25 cellular contexts compared by ENCODE assay signal in genomic region chr14:105212541-105213305, GRCh38. TPM values are rescaled to one million over a fixed set of nuclear protein-coding genes. Genes with fewer than 3 reads are reported as not detected.
A peak's percentile ranks its signal among the peaks of the same experiment; 100 is the strongest.
DNase-seq lines count a peak whose midpoint lies in the region; TF ChIP-seq lines count a peak whose summit lies in the region.
"Had no signal": no experiment of that assay in that cellular context is flagged by ENCODE, and none has a peak within 500 bp of the region (broad histone marks: within the 10 kb centered on the region; RNA-seq: fewer than 3 reads in every experiment).

No MANE protein-coding gene starts in this region.

- H3K36me3 Mint-ChIP-seq in endodermal cell (ENCODE audit: low read depth): peaks cover 18% of the 10 kb centered on the region
- H3K36me3 Mint-ChIP-seq: activated CD8-positive, alpha-beta memory T cell treated with anti-CD3 and anti-CD28 coated beads, Interleukin-2, amount 10 ng/mL, durations not matched to agents 7 days and 5 days had no signal

- H3K27me3 ChIP-seq in endodermal cell (ENCODE audit: control insufficient read depth, insufficient read depth, low read length, poor library complexity, severe bottlenecking): no peaks in the 10 kb centered on the region
- H3K27me3 ChIP-seq: gastroesophageal sphincter, sigmoid colon, vagina had no signal

- no peak overlapping the region for H3K4me3 ChIP-seq in endodermal cell (ENCODE audit: low read length)
- H3K4me3 ChIP-seq: gastroesophageal sphincter, GM12878, sigmoid colon, vagina had no signal

- no peak overlapping the region for H3K27ac Mint-ChIP-seq in endodermal cell
- H3K27ac Mint-ChIP-seq: activated CD8-positive, alpha-beta memory T cell treated with anti-CD3 and anti-CD28 coated beads, Interleukin-2, amount 10 ng/mL, durations not matched to agents 7 days and 5 days; stimulated activated naive CD8-positive, alpha-beta T cell treated with anti-CD3 and anti-CD28 coated beads, Interleukin-15, amount 100 ng/mL, for 72 hours had no signal

- H3K9me3 Mint-ChIP-seq in endodermal cell: no peaks in the 10 kb centered on the region
- H3K9me3 Mint-ChIP-seq: stimulated activated naive CD8-positive, alpha-beta T cell treated with anti-CD3 and anti-CD28 coated beads, Interleukin-15, amount 100 ng/mL, for 72 hours had no signal

- H3K9me3 ChIP-seq in endodermal cell (ENCODE audit: control insufficient read depth, low read length): no peaks in the 10 kb centered on the region
- H3K9me3 ChIP-seq: gastroesophageal sphincter, sigmoid colon, vagina had no signal

- no peaks in the 10 kb centered on the region for H3K4me1 ChIP-seq in endodermal cell (ENCODE audit: control insufficient read depth, insufficient read depth, low read length)
- H3K4me1 ChIP-seq: sigmoid colon, vagina had no signal

- H3K9ac ChIP-seq in endodermal cell (ENCODE audit: extremely low read depth, low read length, poor library complexity, severe bottlenecking): no peak overlapping the region

- 83 to 86% methylated on average over 16 to 18 of the region's 18 CpGs for WGBS in endodermal cell (ENCODE audit: insufficient coverage in 1 of 2, insufficient read length in 1 of 2), 2 experiments

- TF ChIP-seq CTCF in endodermal cell (conservative IDR thresholded peaks at IDR 0.05): no peak

- no peaks in the 10 kb centered on the region for H3K36me3 ChIP-seq in endodermal cell (ENCODE audit: control insufficient read depth, insufficient read depth, low read length)

- no peaks in the 10 kb centered on the region for H3K27me3 Mint-ChIP-seq in endodermal cell (ENCODE audit: insufficient read depth)
- H3K27me3 Mint-ChIP-seq: activated CD8-positive, alpha-beta memory T cell treated with anti-CD3 and anti-CD28 coated beads, Interleukin-2, amount 10 ng/mL, durations not matched to agents 7 days and 5 days; progenitor cell of endocrine pancreas; stimulated activated naive CD8-positive, alpha-beta T cell treated with anti-CD3 and anti-CD28 coated beads, Interleukin-15, amount 100 ng/mL, for 72 hours had no signal

- no peaks in the 10 kb centered on the region for H3K4me1 Mint-ChIP-seq in endodermal cell
- H3K4me1 Mint-ChIP-seq: activated CD8-positive, alpha-beta memory T cell treated with anti-CD3 and anti-CD28 coated beads, Interleukin-2, amount 10 ng/mL, durations not matched to agents 7 days and 5 days; stimulated activated naive CD8-positive, alpha-beta T cell treated with anti-CD3 and anti-CD28 coated beads, Interleukin-15, amount 100 ng/mL, for 72 hours had no signal

- H3K27ac ChIP-seq in endodermal cell (ENCODE audit: low read depth, low read length): peak overlapping the region; percentile 66
- H3K27ac ChIP-seq: gastroesophageal sphincter, sigmoid colon, vagina had no signal

- H3K4me3 Mint-ChIP-seq in endodermal cell: no peak overlapping the region
- H3K4me3 Mint-ChIP-seq: activated CD8-positive, alpha-beta memory T cell treated with anti-CD3 and anti-CD28 coated beads, Interleukin-2, amount 10 ng/mL, durations not matched to agents 7 days and 5 days; stimulated activated naive CD8-positive, alpha-beta T cell treated with anti-CD3 and anti-CD28 coated beads, Interleukin-15, amount 100 ng/mL, for 72 hours had no signal

- DNase-seq in NCI-H2227 (lab: John Stamatoyannopoulos, UW; ENCODE audit: unreplicated experiment): peak; percentile 25
- no peak for DNase-seq in NCI-H2227 treated with DMSO at 0.1 percent for 48 hours (lab: John Stamatoyannopoulos, UW)
- DNase-seq in NCI-H146 treated with DMSO at 0.1 percent for 48 hours (lab: John Stamatoyannopoulos, UW; ENCODE audit: unreplicated experiment): peak; percentile 82
- DNase-seq in endodermal cell: no peak
- DNase-seq in AG08395 (ENCODE audit: low spot score): no peak
- DNase-seq in activated CD8-positive, alpha-beta memory T cell treated with anti-CD3 and anti-CD28 coated beads, Interleukin-2, amount 50 U/mL, for 4 hours: no peak
- DNase-seq in NCI-H1930 (lab: John Stamatoyannopoulos, UW): no peak
- DNase-seq in activated CD4-positive, alpha-beta T cell treated with anti-CD3 and anti-CD28 coated beads for 4 hours: no peak
- DNase-seq: activated CD8-positive, alpha-beta memory T cell treated with anti-CD3 and anti-CD28 coated beads, Interleukin-2, amount 10 ng/mL, durations not matched to agents 7 days and 5 days; activated naive CD4-positive, alpha-beta T cell treated with Interleukin-2 at 50 U/mL for 16 hours; cerebellar nuclear complex; GOT3; hippocampal formation; Karpas-422; left colon; NCI-H187 treated with DMSO at 0.1 percent for 48 hours; NCI-H526; SHP77; sigmoid colon; stimulated activated naive CD8-positive, alpha-beta T cell treated with anti-CD3 and anti-CD28 coated beads, Interleukin-15, amount 100 ng/mL, for 72 hours; T-helper 9 cell had no signal

RNA-seq across cellular contexts. Expression of gene NUDT14, which starts 31.6 kb away (rescaled TPM):
- total RNA-seq in endodermal cell: 10 to 100 TPM; 43.4 to 59.5 TPM
- polyA plus RNA-seq in endodermal cell (2013, experiment 1 of 2): 20.9 TPM
- polyA plus RNA-seq in endodermal cell (2013, experiment 2 of 2): 20.4 TPM

RNA-seq across cellular contexts. Expression of gene BTBD6, which starts 35.6 kb away (rescaled TPM):
- 10 to 100 TPM; 21.8 to 26.9 TPM for total RNA-seq in endodermal cell
- 29.0 TPM for polyA plus RNA-seq in endodermal cell (2013, experiment 1 of 2)
- polyA plus RNA-seq in endodermal cell (2013, experiment 2 of 2): 27.7 TPM

RNA-seq across cellular contexts. Expression of gene JAG2, which starts 44.1 kb away (rescaled TPM):
- 1 to 10 TPM; 6.4 TPM for total RNA-seq in endodermal cell
- polyA plus RNA-seq in endodermal cell (2013, experiment 1 of 2): 9.1 TPM
- polyA plus RNA-seq in endodermal cell (2013, experiment 2 of 2): 5.2 TPM

Comparison
In these comparisons a context has a peak if more than half of its experiments do, and no peak if none do; other contexts are left out.
1. DNase-seq: peak in NCI-H2227 (single experiment) and NCI-H146 treated with DMSO at 0.1 percent for 48 hours (single experiment); none in NCI-H2227 treated with DMSO at 0.1 percent for 48 hours (single experiment), endodermal cell (single experiment), AG08395 (single experiment), activated CD8-positive, alpha-beta memory T cell treated with anti-CD3 and anti-CD28 coated beads, Interleukin-2, amount 50 U/mL, for 4 hours (single experiment), NCI-H1930 (0 of 2) and activated CD4-positive, alpha-beta T cell treated with anti-CD3 and anti-CD28 coated beads for 4 hours (0 of 2).